ENCODE assay signal across 29 cellular contexts in the genomic region with DNA sequence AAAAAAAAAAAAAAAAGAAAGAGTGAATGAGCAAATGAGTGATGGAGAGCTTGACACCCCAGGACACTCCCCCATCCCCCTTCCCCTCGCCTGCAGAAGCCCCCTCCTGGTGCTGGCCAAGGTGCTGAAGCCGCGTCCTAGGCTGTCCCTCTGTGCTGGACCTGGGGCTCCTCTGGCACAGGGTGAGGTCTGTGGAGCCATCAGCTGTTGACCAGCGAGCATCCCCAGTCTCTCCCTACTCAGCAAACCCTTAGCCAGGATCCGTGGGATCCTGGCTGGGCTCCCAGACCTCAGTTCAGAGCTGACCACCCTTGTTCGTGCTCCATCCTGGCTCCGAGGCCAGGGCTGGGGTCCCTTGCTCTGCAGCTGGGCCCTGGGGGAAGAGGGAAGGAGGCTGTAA. TPM values are rescaled to one million over a fixed set of nuclear protein-coding genes. Genes with fewer than 3 reads are reported as not detected.
DNase-seq lines count a peak whose midpoint lies in the region; ATAC-seq, FAIRE-seq and TF ChIP-seq lines count a peak whose summit lies in the region.
"Had no signal": no experiment of that assay in that cellular context is flagged by ENCODE, and none has a peak within 500 bp of the region (broad histone marks: within the 10 kb centered on the region; RNA-seq: fewer than 3 reads in every experiment).

No MANE protein-coding gene starts in this region.

- H3K9me3 ChIP-seq in H9 (ENCODE audit: control insufficient read depth, low read depth, low read length) (no peaks in the 10 kb centered on the region), SJCRH30 (replicated peaks) (no peaks in the 10 kb centered on the region; the same call in 1 of the 2 replicates), pancreas (no peaks in the 10 kb centered on the region), esophagus muscularis mucosa (peaks cover 0 to 25% (median 16%) of the 10 kb centered on the region in 4 donors)

- peaks cover 13% of the 10 kb centered on the region for H3K23me2 ChIP-seq in H9 (ENCODE audit: insufficient read length, low read depth, low read length, poor library complexity, severe bottlenecking)

- no peaks in the 10 kb centered on the region for H3K79me1 ChIP-seq in H9 (ENCODE audit: insufficient read depth, low read depth, low read length, poor library complexity, severe bottlenecking)

- no peak overlapping the region for H2BK12ac ChIP-seq in H9 (ENCODE audit: insufficient read length, low read depth, low read length)

- no peak overlapping the region for H3K4ac ChIP-seq in H9 (ENCODE audit: low read depth, low read length)

- no peak overlapping the region for H3K4me3 Mint-ChIP-seq in H9
- H3K4me3 Mint-ChIP-seq: activated B cell treated with CpG ODN at 0.5 μM for 24 hours; activated T-cell treated with anti-CD3 and anti-CD28 coated beads, Interleukin-2, amount 50 U/mL, for 72 hours; effector memory CD8-positive, alpha-beta T cell; immature natural killer cell; naive thymus-derived CD4-positive, alpha-beta T cell had no signal

- no CpG with 5 or more reads among the region's 7 CpGs for WGBS in H9 (ENCODE audit: extremely low coverage, insufficient read length, low lambda C conversion rate)
- WGBS in pancreas, 2 donors, result 34 to 36% methylated on average over 6 to 7 of the region's 7 CpGs
- 28% methylated on average over 7 of the region's 7 CpGs for WGBS in esophagus muscularis mucosa

- H3K79me2 ChIP-seq in H9 (ENCODE audit: insufficient read depth, low read length), result no peaks in the 10 kb centered on the region

- no peak overlapping the region for H3K27ac Mint-ChIP-seq in H9
- H3K27ac Mint-ChIP-seq: activated B cell treated with CpG ODN at 0.5 μM for 24 hours; activated naive CD4-positive, alpha-beta T cell treated with anti-CD3 and anti-CD28 coated beads, Interleukin-2, amount 50 U/mL, for 72 hours; activated T-cell treated with anti-CD3 and anti-CD28 coated beads, Interleukin-2, amount 50 U/mL, for 72 hours; effector memory CD8-positive, alpha-beta T cell; immature natural killer cell; naive thymus-derived CD4-positive, alpha-beta T cell had no signal

- peaks cover 17 to 18% of the 10 kb centered on the region in 2 experiments for H3K9me3 Mint-ChIP-seq in H9

- H3K36me3 ChIP-seq in SJCRH30 (no peaks in the 10 kb centered on the region), pancreas (no peaks in the 10 kb centered on the region), esophagus muscularis mucosa (no peaks in the 10 kb centered on the region)
- H3K36me3 ChIP-seq: heart left ventricle, stomach had no signal

- H2BK5ac ChIP-seq in H9 (ENCODE audit: insufficient read length, low read length), result no peak overlapping the region

- H3K27me3 Mint-ChIP-seq in H9 (ENCODE audit: low read depth), result peaks cover 67% of the 10 kb centered on the region

- no peak overlapping the region for H4K8ac ChIP-seq in H9 (replicated peaks; ENCODE audit: insufficient read length, low read depth, low read length)

- no peak overlapping the region for H3T11ph ChIP-seq in H9 (ENCODE audit: low read length)

- H2AK5ac ChIP-seq in H9 (ENCODE audit: insufficient read length, low read length), result no peak overlapping the region

- peaks cover 2% of the 10 kb centered on the region for H4K20me1 ChIP-seq in H9 (ENCODE audit: control insufficient read depth, insufficient read depth, insufficient read length)

- H3K9ac ChIP-seq in H9 (ENCODE audit: extremely low read depth, insufficient read length, low read length), result no peak overlapping the region

- H3K27me3 ChIP-seq in H9 (ENCODE audit: insufficient read depth, low read length) (peaks cover 19% of the 10 kb centered on the region), SJCRH30 (no peaks in the 10 kb centered on the region), pancreas (peaks cover 0 to 14% (median 3%) of the 10 kb centered on the region in 4 donors), esophagus muscularis mucosa (peaks cover 6 to 78% (median 17%) of the 10 kb centered on the region in 4 donors)

- H3K14ac ChIP-seq in H9 (ENCODE audit: insufficient read depth, low read length), result no peak overlapping the region

- TF ChIP-seq POLR2A in esophagus muscularis mucosa (IDR thresholded peaks at IDR 0.05; ENCODE audit: low read depth), result no peak

- no peak overlapping the region for H4K5ac ChIP-seq in H9 (ENCODE audit: insufficient read length, low read depth, low read length)

- H4K91ac ChIP-seq in H9 (ENCODE audit: insufficient read length, low read depth, low read length), result no peak overlapping the region

- TF ChIP-seq CTCF in H9 (conservative IDR thresholded peaks at IDR 0.05) (no peak), pancreas (IDR thresholded peaks at IDR 0.05) (no peak), esophagus muscularis mucosa (IDR thresholded peaks at IDR 0.05) (no peak)

- H3K36me3 Mint-ChIP-seq in H9 (ENCODE audit: insufficient read depth in 1 of 3, low read depth in 3 of 3), result peaks cover 0 to 11% (median 7%) of the 10 kb centered on the region in 3 experiments; a peak in 3 of 7 replicates

- H3K4me3 ChIP-seq in SJCRH30 (no peak overlapping the region), pancreas (no peak overlapping the region), esophagus muscularis mucosa (no peak overlapping the region)
- H3K4me3 ChIP-seq: heart left ventricle, smooth muscle cell, stomach had no signal

- peak; percentile 67 for DNase-seq in H9
- DNase-seq in SJCRH30, result peak; percentile 61 to 67
- DNase-seq in iPS-NIHi7 (ENCODE audit: extremely low spot score), result peak; percentile 77
- peak; percentile 2 to 38 (median 11) for DNase-seq in pancreas
- DNase-seq in DMS114 treated with DMSO at 0.1 percent for 48 hours (lab: John Stamatoyannopoulos, UW; ENCODE audit: unreplicated experiment), result no peak
- DNase-seq in esophagus muscularis mucosa (ENCODE audit: extremely low spot score), result no peak
- DNase-seq: activated B cell treated with CpG ODN at 0.5 μM for 24 hours; activated T-cell treated with anti-CD3 and anti-CD28 coated beads, Interleukin-2, amount 50 U/mL, for 72 hours; DMS79 treated with DMSO at 0.1 percent for 48 hours; effector memory CD8-positive, alpha-beta T cell; HCEC 1CT; immature natural killer cell; Karpas-422; mammary epithelial cell; NCI-H1048; NCI-H187 treated with DMSO at 0.1 percent for 48 hours; NCI-H774; stimulated activated CD4-positive, alpha-beta T cell treated with anti-CD3 and anti-CD28 coated beads, Interleukin-4, amount 100 ng/mL, for 1 hour; stomach; T-helper 2 cell; trophoblast cell had no signal

- no peak overlapping the region for H2BK20ac ChIP-seq in H9 (ENCODE audit: low read depth, low read length, poor library complexity, severe bottlenecking)

- no peak overlapping the region for H2AFZ ChIP-seq in H9 (ENCODE audit: low read length)

- no peak overlapping the region for H3K18ac ChIP-seq in H9 (ENCODE audit: insufficient read length, low read depth, low read length)

- H3K4me1 ChIP-seq in H9 (ENCODE audit: insufficient read depth, low read length), result no peaks in the 10 kb centered on the region
- peaks cover 13% of the 10 kb centered on the region; the same call in 1 of the 2 replicates for H3K4me1 ChIP-seq in SJCRH30
- H3K4me1 ChIP-seq in pancreas, result peaks cover 4 to 9% (median 4%) of the 10 kb centered on the region in 3 donors
- H3K4me1 ChIP-seq in esophagus muscularis mucosa, result peaks cover 20 to 31% (median 28%) of the 10 kb centered on the region in 4 donors

- H3K56ac ChIP-seq in H9 (ENCODE audit: insufficient read length, low read depth, low read length), result no peak overlapping the region

- H3K4me2 ChIP-seq in H9 (ENCODE audit: insufficient read depth, insufficient read length, low read length), result no peak overlapping the region
- H3K4me2 ChIP-seq: smooth muscle cell had no signal

- no peak overlapping the region for H2BK120ac ChIP-seq in H9 (ENCODE audit: low read depth, low read length, poor library complexity, severe bottlenecking)

- no peak overlapping the region for H3K23ac ChIP-seq in H9 (ENCODE audit: insufficient read length, low read depth, low read length)

- no peak for TF ChIP-seq EP300 in esophagus muscularis mucosa (IDR thresholded peaks at IDR 0.05)

- FAIRE-seq in pancreas (lab: Jason Lieb, UNC), result no peak
- FAIRE-seq: HTR-8/SVneo had no signal

- no peak overlapping the region for H3K27ac ChIP-seq in H9 (ENCODE audit: insufficient read length, low read depth, low read length)
- H3K27ac ChIP-seq in SJCRH30, result no peak overlapping the region
- no peak overlapping the region for H3K27ac ChIP-seq in pancreas
- no peak overlapping the region for H3K27ac ChIP-seq in esophagus muscularis mucosa (replicated peaks in 1 of 4)
- H3K27ac ChIP-seq: heart left ventricle, stomach had no signal

- ATAC-seq in pancreas (no peak), GM21515 (IDR thresholded peaks at IDR 0.05; ENCODE audit: unreplicated experiment) (no peak)
- ATAC-seq: activated naive CD4-positive, alpha-beta T cell treated with anti-CD3 and anti-CD28 coated beads, Interleukin-2, amount 50 U/mL, for 72 hours; activated T-cell treated with anti-CD3 and anti-CD28 coated beads, Interleukin-2, amount 50 U/mL, for 72 hours; effector memory CD8-positive, alpha-beta T cell; heart left ventricle; naive thymus-derived CD4-positive, alpha-beta T cell had no signal

- peaks cover 9 to 18% of the 10 kb centered on the region in 2 experiments for H3K4me1 Mint-ChIP-seq in H9

- no peak overlapping the region for H2BK15ac ChIP-seq in H9 (ENCODE audit: low read depth, low read length)

- intact Hi-C loops in pancreas (cut with DNase I), result loop anchor here in 1 of 3 donors (5.0 kb wide), 1 partner anchor 41 kb away; no protein-coding TSS in a partner anchor
- intact Hi-C loops in esophagus muscularis mucosa (cut with DNase I), result no loop called here

RNA-seq across cellular contexts. Expression of gene KIF26A, which starts 5.4 kb away (rescaled TPM):
- total RNA-seq in H9 (2021) (43.0 and 44.2 TPM in 2 replicates), pancreas (10 to 100 TPM in 2 of 6 donors, 1 to 10 TPM in 4; 5.3 to 13.2 (median 8.4) TPM), esophagus muscularis mucosa (1 to 10 TPM; 4.6 to 7.2 (median 5.6) TPM)
- 68.2 and 72.1 TPM in 2 replicates for total RNA-seq in SJCRH30 (2014; rRNA removed; shearing (Covaris generic))
- polyA plus RNA-seq in pancreas, result 1 to 10 TPM; 3.6 to 4.3 TPM
- total RNA-seq: activated B cell treated with CpG ODN at 0.5 μM for 24 hours, OCI-LY7 had no signal
- polyA plus RNA-seq: immature natural killer cell; naive thymus-derived CD4-positive, alpha-beta T cell had no signal

RNA-seq across cellular contexts. Expression of gene ASPG, which starts 47.5 kb away (rescaled TPM):
- total RNA-seq in H9 (2021) (0.24 and 0.33 TPM in 2 replicates), pancreas (under 1 TPM in 4 of 6 donors, not detected in 2; 0.16 to 0.52 (median 0.19) TPM), esophagus muscularis mucosa (under 1 TPM in 3 of 4 donors, not detected in 1; 0.33 to 0.75 (median 0.45) TPM)
- 0.35 and 0.51 TPM in 2 replicates for total RNA-seq in SJCRH30 (2014; rRNA removed; shearing (Covaris generic))
- under 1 TPM; 0.27 to 0.68 TPM for polyA plus RNA-seq in pancreas
- total RNA-seq: activated B cell treated with CpG ODN at 0.5 μM for 24 hours; activated CD8-positive, alpha-beta memory T cell treated with anti-CD3 and anti-CD28 coated beads for 36 hours; activated naive CD4-positive, alpha-beta T cell treated with anti-CD3 and anti-CD28 coated beads, Interleukin-2, amount 50 U/mL, for 72 hours; OCI-LY7 had no signal
- polyA plus RNA-seq: immature natural killer cell; mammary epithelial cell; naive thymus-derived CD4-positive, alpha-beta T cell had no signal

Comparison
In these comparisons a context has a peak if more than half of its experiments do, and no peak if none do; other contexts are left out.
1. DNase-seq: peak in H9 (single experiment), SJCRH30 (2 of 2), iPS-NIHi7 (single experiment) and pancreas (6 of 6); none in DMS114 treated with DMSO at 0.1 percent for 48 hours (single experiment) and esophagus muscularis mucosa (single experiment).